1 cellular context compared by ENCODE assay signal in the genomic region with DNA sequence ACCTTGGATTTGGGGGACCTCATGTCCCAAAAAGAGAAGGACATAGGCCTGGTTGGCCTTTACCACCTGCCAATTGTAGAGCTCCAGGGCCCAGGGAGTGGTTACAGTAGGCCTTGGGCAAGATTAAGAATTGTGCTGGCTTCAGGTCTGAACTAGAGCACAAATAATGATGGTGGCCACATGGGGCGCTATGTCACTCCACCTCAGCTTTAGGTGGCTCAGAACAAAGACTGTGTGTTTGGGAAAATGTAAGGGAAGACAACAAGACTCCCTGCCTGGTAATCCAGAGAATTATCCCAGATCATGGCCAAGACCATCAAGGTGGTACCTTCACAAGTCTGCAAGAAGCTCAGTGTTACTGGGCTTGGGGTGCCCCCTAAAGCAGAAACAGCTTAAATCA.
TF ChIP-seq lines count a peak whose summit lies in the region.

No MANE protein-coding gene starts in this region.

TF ChIP-seq in SK-N-SH treated with all-trans-retinoic acid at 6 μM for 48 hours, 23 proteins besides CTCF, POLR2A, EP300 and RAD21 (continued from another document):
- TF ChIP-seq, protein P1, sequence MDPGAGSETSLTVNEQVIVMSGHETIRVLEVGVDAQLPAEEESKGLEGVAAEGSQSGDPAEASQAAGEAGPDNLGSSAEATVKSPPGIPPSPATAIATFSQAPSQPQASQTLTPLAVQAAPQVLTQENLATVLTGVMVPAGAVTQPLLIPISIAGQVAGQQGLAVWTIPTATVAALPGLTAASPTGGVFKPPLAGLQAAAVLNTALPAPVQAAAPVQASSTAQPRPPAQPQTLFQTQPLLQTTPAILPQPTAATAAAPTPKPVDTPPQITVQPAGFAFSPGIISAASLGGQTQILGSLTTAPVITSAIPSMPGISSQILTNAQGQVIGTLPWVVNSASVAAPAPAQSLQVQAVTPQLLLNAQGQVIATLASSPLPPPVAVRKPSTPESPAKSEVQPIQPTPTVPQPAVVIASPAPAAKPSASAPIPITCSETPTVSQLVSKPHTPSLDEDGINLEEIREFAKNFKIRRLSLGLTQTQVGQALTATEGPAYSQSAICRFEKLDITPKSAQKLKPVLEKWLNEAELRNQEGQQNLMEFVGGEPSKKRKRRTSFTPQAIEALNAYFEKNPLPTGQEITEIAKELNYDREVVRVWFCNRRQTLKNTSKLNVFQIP (CRISPR knock-in tag; IDR thresholded peaks at IDR 0.05; ENCODE audit: borderline replicate concordance, low read depth) = no peak
- TF ChIP-seq ISL1 (CRISPR knock-in tag; IDR thresholded peaks at IDR 0.05) (no peak), ZNF70 (CRISPR knock-in tag; IDR thresholded peaks at IDR 0.05) (no peak), ZNF8 (CRISPR knock-in tag; IDR thresholded peaks at IDR 0.05) (no peak), TCF4 (CRISPR knock-in tag; IDR thresholded peaks at IDR 0.05; ENCODE audit: borderline replicate concordance) (no peak), ZFP30 (CRISPR knock-in tag; IDR thresholded peaks at IDR 0.05) (no peak), RARB (CRISPR knock-in tag; IDR thresholded peaks at IDR 0.05) (no peak), ZC3H10 (CRISPR knock-in tag; IDR thresholded peaks at IDR 0.05) (no peak), SNAI2 (CRISPR knock-in tag; IDR thresholded peaks at IDR 0.05) (no peak)
- TF ChIP-seq, protein P2, sequence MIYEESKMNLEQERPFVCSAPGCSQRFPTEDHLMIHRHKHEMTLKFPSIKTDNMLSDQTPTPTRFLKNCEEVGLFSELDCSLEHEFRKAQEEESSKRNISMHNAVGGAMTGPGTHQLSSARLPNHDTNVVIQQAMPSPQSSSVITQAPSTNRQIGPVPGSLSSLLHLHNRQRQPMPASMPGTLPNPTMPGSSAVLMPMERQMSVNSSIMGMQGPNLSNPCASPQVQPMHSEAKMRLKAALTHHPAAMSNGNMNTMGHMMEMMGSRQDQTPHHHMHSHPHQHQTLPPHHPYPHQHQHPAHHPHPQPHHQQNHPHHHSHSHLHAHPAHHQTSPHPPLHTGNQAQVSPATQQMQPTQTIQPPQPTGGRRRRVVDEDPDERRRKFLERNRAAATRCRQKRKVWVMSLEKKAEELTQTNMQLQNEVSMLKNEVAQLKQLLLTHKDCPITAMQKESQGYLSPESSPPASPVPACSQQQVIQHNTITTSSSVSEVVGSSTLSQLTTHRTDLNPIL (CRISPR knock-in tag; IDR thresholded peaks at IDR 0.05; ENCODE audit: low read depth) = no peak
- TF ChIP-seq, protein P3, sequence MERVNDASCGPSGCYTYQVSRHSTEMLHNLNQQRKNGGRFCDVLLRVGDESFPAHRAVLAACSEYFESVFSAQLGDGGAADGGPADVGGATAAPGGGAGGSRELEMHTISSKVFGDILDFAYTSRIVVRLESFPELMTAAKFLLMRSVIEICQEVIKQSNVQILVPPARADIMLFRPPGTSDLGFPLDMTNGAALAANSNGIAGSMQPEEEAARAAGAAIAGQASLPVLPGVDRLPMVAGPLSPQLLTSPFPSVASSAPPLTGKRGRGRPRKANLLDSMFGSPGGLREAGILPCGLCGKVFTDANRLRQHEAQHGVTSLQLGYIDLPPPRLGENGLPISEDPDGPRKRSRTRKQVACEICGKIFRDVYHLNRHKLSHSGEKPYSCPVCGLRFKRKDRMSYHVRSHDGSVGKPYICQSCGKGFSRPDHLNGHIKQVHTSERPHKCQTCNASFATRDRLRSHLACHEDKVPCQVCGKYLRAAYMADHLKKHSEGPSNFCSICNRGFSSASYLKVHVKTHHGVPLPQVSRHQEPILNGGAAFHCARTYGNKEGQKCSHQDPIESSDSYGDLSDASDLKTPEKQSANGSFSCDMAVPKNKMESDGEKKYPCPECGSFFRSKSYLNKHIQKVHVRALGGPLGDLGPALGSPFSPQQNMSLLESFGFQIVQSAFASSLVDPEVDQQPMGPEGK (CRISPR knock-in tag; IDR thresholded peaks at IDR 0.05; ENCODE audit: borderline replicate concordance) = no peak
